9 cellular contexts compared by ENCODE assay signal in genomic region chr2:62215306-62216064, GRCh38. TPM values are rescaled to one million over a fixed set of nuclear protein-coding genes. Genes with fewer than 3 reads are reported as not detected.
DNase-seq lines count a peak whose midpoint lies in the region; ATAC-seq and TF ChIP-seq lines count a peak whose summit lies in the region.
"Had no signal": no experiment of that assay in that cellular context is flagged by ENCODE, and none has a peak within 500 bp of the region (broad histone marks: within the 10 kb centered on the region; RNA-seq: fewer than 3 reads in every experiment).

No MANE protein-coding gene starts in this region.

- H3K27ac ChIP-seq in mesodermal cell (ENCODE audit: low read depth, low read length, severe bottlenecking), result peak overlapping the region; percentile 59

- peak; percentile 74 for DNase-seq in BE2C
- DNase-seq in NCI-H2171 (lab: John Stamatoyannopoulos, UW), result peak; percentile 90
- DNase-seq in chondrocyte (ENCODE audit: low spot score), result no peak
- DNase-seq in SIG-M5 treated with dmso at 0.1 percent for 504 hours (lab: John Stamatoyannopoulos, UW; ENCODE audit: unreplicated experiment), result no peak

- H3K4me3 Mint-ChIP-seq in chondrocyte (ENCODE audit: unreplicated experiment), result no peak overlapping the region
- H3K4me3 Mint-ChIP-seq: T-helper 1 cell treated with Interleukin-12 subunit alpha and Interleukin-12 subunit beta and Interleukin-4 antibody, amounts not matched to agents 30 μg/mL and 1 μg/mL, for 36 hours had no signal

- WGBS in mesodermal cell (ENCODE audit: insufficient coverage in 2 of 2), 2 experiments, result 79 to 85% methylated on average over 9 of the region's 11 CpGs

- TF ChIP-seq CTCF in BE2C (IDR thresholded peaks at IDR 0.05; ENCODE audit: low read depth, low read length), result peak; percentile 12; the same call in 1 of the 2 replicates
- TF ChIP-seq CTCF in chondrocyte (IDR thresholded peaks at IDR 0.05), result peak; percentile 6

- H3K27ac Mint-ChIP-seq in chondrocyte (ENCODE audit: unreplicated experiment), result peak overlapping the region; percentile 88
- H3K27ac Mint-ChIP-seq: T-helper 1 cell treated with Interleukin-12 subunit alpha and Interleukin-12 subunit beta and Interleukin-4 antibody, amounts not matched to agents 30 μg/mL and 1 μg/mL, for 36 hours had no signal

- H3K9me3 ChIP-seq in BE2C (no peaks in the 10 kb centered on the region), mesodermal cell (ENCODE audit: control insufficient read depth, low read length) (peaks cover 31% of the 10 kb centered on the region)

- no peaks in the 10 kb centered on the region for H3K27me3 ChIP-seq in BE2C

- peaks cover 2% of the 10 kb centered on the region for H3K36me3 Mint-ChIP-seq in chondrocyte (ENCODE audit: low read depth)

- H3K4me1 ChIP-seq in BE2C, result peaks cover 14% of the 10 kb centered on the region
- peaks cover 24% of the 10 kb centered on the region for H3K4me1 ChIP-seq in mesodermal cell (ENCODE audit: control insufficient read depth, insufficient read depth, low read length, poor library complexity, severe bottlenecking)

- no peaks in the 10 kb centered on the region for H3K27me3 Mint-ChIP-seq in chondrocyte (ENCODE audit: low read depth)

- H3K9me3 Mint-ChIP-seq in chondrocyte (ENCODE audit: low read depth), result peaks cover 6% of the 10 kb centered on the region

- H3K4me3 ChIP-seq in BE2C (ENCODE audit: low read depth, low read length), result no peak overlapping the region
- no peak overlapping the region for H3K4me3 ChIP-seq in mesodermal cell (ENCODE audit: extremely low read depth, insufficient read depth, low read length, poor library complexity, severe bottlenecking)

- ATAC-seq in HG03175 (IDR thresholded peaks at IDR 0.05; ENCODE audit: unreplicated experiment) (no peak), GM18873 (IDR thresholded peaks at IDR 0.05; ENCODE audit: low FRiP score, unreplicated experiment) (no peak), GM21381 (IDR thresholded peaks at IDR 0.05; ENCODE audit: unreplicated experiment) (no peak)

- peaks cover 73% of the 10 kb centered on the region for H3K4me1 Mint-ChIP-seq in chondrocyte (ENCODE audit: low read depth)

- H3K36me3 ChIP-seq in BE2C, result no peaks in the 10 kb centered on the region
- H3K36me3 ChIP-seq in mesodermal cell (ENCODE audit: control insufficient read depth, insufficient read depth, low read length), result peaks cover 16% of the 10 kb centered on the region

RNA-seq across cellular contexts. Expression of gene B3GNT2, which starts 19.6 kb away (rescaled TPM):
- polyA plus RNA-seq in BE2C (2012; ENCODE audit: insufficient read depth, insufficient read length, low read depth), result 8.0 TPM
- total RNA-seq in chondrocyte, result 8.0 to 22.7 TPM (median 22.4 TPM) in 3 replicates
- polyA plus RNA-seq in mesodermal cell (2013, experiment 1 of 2), result 21.4 TPM
- polyA plus RNA-seq in mesodermal cell (2013, experiment 2 of 2), result 19.4 TPM

Comparison
In these comparisons a context has a peak if more than half of its experiments do, and no peak if none do; other contexts are left out.
1. DNase-seq: peak in BE2C (single experiment) and NCI-H2171 (single experiment); none in chondrocyte (single experiment) and SIG-M5 treated with dmso at 0.1 percent for 504 hours (single experiment).